ENCODE assay signal across 21 cellular contexts in the genomic region with DNA sequence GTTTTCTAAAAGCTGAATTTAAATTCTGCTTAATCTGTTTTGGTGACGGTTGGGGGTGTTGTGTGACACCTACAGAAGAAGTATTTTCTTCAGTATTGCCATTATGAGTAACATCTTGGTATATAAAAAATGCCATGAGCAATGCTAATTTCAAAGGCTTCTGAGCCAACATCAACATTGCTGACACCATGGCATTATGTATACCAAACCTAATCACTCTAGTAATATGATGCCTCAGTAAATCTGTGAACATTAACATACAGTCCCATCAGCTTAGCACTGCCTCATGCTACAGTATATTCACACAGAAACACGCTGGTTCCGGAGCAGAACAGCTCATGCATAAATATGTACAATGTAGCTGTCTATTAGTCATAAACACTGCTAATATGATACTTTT.
DNase-seq lines count a peak whose midpoint lies in the region; ATAC-seq and TF ChIP-seq lines count a peak whose summit lies in the region.
"Had no signal": no experiment of that assay in that cellular context is flagged by ENCODE, and none has a peak within 500 bp of the region (broad histone marks: within the 10 kb centered on the region; RNA-seq: fewer than 3 reads in every experiment).

No MANE protein-coding gene starts in this region.

- ATAC-seq in esophagus mucosa, result peak; percentile 71

- no peak overlapping the region for H3K4me3 Mint-ChIP-seq in MCF 10A (ENCODE audit: unreplicated experiment)
- peak overlapping the region; percentile 12 for H3K4me3 Mint-ChIP-seq in type B pancreatic cell
- H3K4me3 Mint-ChIP-seq: activated naive CD4-positive, alpha-beta T cell treated with anti-CD3 and anti-CD28 coated beads, Interleukin-2, amount 10 ng/mL, durations not matched to agents 7 days and 5 days; brain; CD4-positive, alpha-beta T cell; dendritic cell treated with granulocyte-macrophage colony-stimulating factor and Interleukin-4, amounts not matched to agents 40 ng/mL and 50 ng/mL, for 4 days had no signal

- H3K4me1 Mint-ChIP-seq in MCF 10A (ENCODE audit: insufficient read depth, unreplicated experiment) (no peaks in the 10 kb centered on the region), type B pancreatic cell (ENCODE audit: unreplicated experiment) (peaks cover 15% of the 10 kb centered on the region)
- H3K4me1 Mint-ChIP-seq: activated naive CD4-positive, alpha-beta T cell treated with anti-CD3 and anti-CD28 coated beads, Interleukin-2, amount 10 ng/mL, durations not matched to agents 7 days and 5 days had no signal

- H3K9me3 ChIP-seq in breast epithelium, result peaks cover 0 to 3% of the 10 kb centered on the region in 2 donors
- H3K9me3 ChIP-seq in uterus, result no peaks in the 10 kb centered on the region
- H3K9me3 ChIP-seq: SJCRH30 had no signal

- H3K4me1 ChIP-seq in breast epithelium (no peaks in the 10 kb centered on the region), uterus (no peaks in the 10 kb centered on the region)

- TF ChIP-seq CTCF in MCF 10A (IDR thresholded peaks at IDR 0.05; ENCODE audit: unreplicated experiment) (no peak), breast epithelium (IDR thresholded peaks at IDR 0.05) (no peak), type B pancreatic cell (conservative IDR thresholded peaks at IDR 0.05) (no peak), GM10248 (IDR thresholded peaks at IDR 0.05; ENCODE audit: control extremely low read depth, extremely low read depth, low read depth, missing control alignments) (no peak), uterus (IDR thresholded peaks at IDR 0.05) (no peak)

- no peak overlapping the region for H3K4me3 ChIP-seq in breast epithelium
- no peak overlapping the region for H3K4me3 ChIP-seq in uterus
- H3K4me3 ChIP-seq: SJCRH30 had no signal

- H3K9me3 Mint-ChIP-seq in MCF 10A (ENCODE audit: unreplicated experiment) (peaks cover under 1% of the 10 kb centered on the region), type B pancreatic cell (peaks cover 7% of the 10 kb centered on the region)
- H3K9me3 Mint-ChIP-seq: activated naive CD4-positive, alpha-beta T cell treated with anti-CD3 and anti-CD28 coated beads, Interleukin-2, amount 10 ng/mL, durations not matched to agents 7 days and 5 days; CD4-positive, alpha-beta T cell had no signal

- TF ChIP-seq POLR2A in breast epithelium (IDR thresholded peaks at IDR 0.05) (no peak), uterus (IDR thresholded peaks at IDR 0.05) (no peak)

- POLR2A ChIA-PET in MCF 10A (lab: Yijun Ruan, JAX) (interaction anchor here (0.6 to 1.7 kb wide), 3 partner anchors 9 to 293 kb away, joined by 3 to 4 read pairs (median 3); no protein-coding TSS in a partner anchor), GM10248 (lab: Yijun Ruan, JAX) (no interaction called here)

- H3K27me3 Mint-ChIP-seq in MCF 10A (ENCODE audit: insufficient read depth, unreplicated experiment) (no peaks in the 10 kb centered on the region), type B pancreatic cell (peaks cover 4% of the 10 kb centered on the region)
- H3K27me3 Mint-ChIP-seq: dendritic cell treated with granulocyte-macrophage colony-stimulating factor and Interleukin-4, amounts not matched to agents 40 ng/mL and 50 ng/mL, for 4 days had no signal

- H3K36me3 ChIP-seq in breast epithelium (no peaks in the 10 kb centered on the region), uterus (no peaks in the 10 kb centered on the region)
- H3K36me3 ChIP-seq: SJCRH30 had no signal

- BruUV-seq in MCF 10A (replicated peaks; lab: Mats Ljungman, UMichigan), result no TSS peak

- H3K36me3 Mint-ChIP-seq in MCF 10A (ENCODE audit: insufficient read depth, unreplicated experiment) (no peaks in the 10 kb centered on the region), type B pancreatic cell (no peaks in the 10 kb centered on the region)
- H3K36me3 Mint-ChIP-seq: activated naive CD4-positive, alpha-beta T cell treated with anti-CD3 and anti-CD28 coated beads, Interleukin-2, amount 10 ng/mL, durations not matched to agents 7 days and 5 days; brain had no signal

- CTCF ChIA-PET in MCF 10A (lab: Yijun Ruan, JAX), result interaction anchor here (0.6 to 1.6 kb wide), 4 partner anchors 19 to 286 kb away, joined by 3 to 10 read pairs (median 6); no protein-coding TSS in a partner anchor
- CTCF ChIA-PET in GM10248 (lab: Yijun Ruan, JAX), result interaction anchor here (1.4 to 1.8 kb wide), 2 partner anchors 9 to 17 kb away, joined by 4 read pairs; no protein-coding TSS in a partner anchor

- H3K27me3 ChIP-seq in breast epithelium (no peaks in the 10 kb centered on the region), uterus (no peaks in the 10 kb centered on the region)
- H3K27me3 ChIP-seq: SJCRH30 had no signal

- H3K27ac ChIP-seq in breast epithelium, result no peak overlapping the region
- no peak overlapping the region for H3K27ac ChIP-seq in uterus
- H3K27ac ChIP-seq: KMS-11, SJCRH30 had no signal

- DNase-seq in MCF 10A (ENCODE audit: unreplicated experiment), result peak; percentile 80
- DNase-seq in breast epithelium (ENCODE audit: low spot score in 2 of 2), result no peak
- DNase-seq in NCI-H748 (lab: John Stamatoyannopoulos, UW; ENCODE audit: unreplicated experiment), result peak; percentile 81
- no peak for DNase-seq in type B pancreatic cell (ENCODE audit: extremely low spot score, unreplicated experiment)
- no peak for DNase-seq in GM10248 (ENCODE audit: extremely low spot score)
- DNase-seq in T-helper 9 cell, result no peak
- DNase-seq in uterus, result no peak
- DNase-seq: activated CD4-positive, alpha-beta T cell treated with anti-CD3 and anti-CD28 coated beads for 4 hours; activated naive CD4-positive, alpha-beta T cell treated with anti-CD3 and anti-CD28 coated beads, Interleukin-2, amount 10 ng/mL, durations not matched to agents 7 days and 5 days; activated T-cell treated with anti-CD3 and anti-CD28 coated beads for 4 hours; CD4-positive, alpha-beta T cell; erythroblast; midbrain; NCI-H1694; stimulated activated CD4-positive, alpha-beta T cell treated with anti-CD3 and anti-CD28 coated beads, Interleukin-1b, Interleukin-23, amount 100 ng/mL, for 48 hours; T1000 had no signal

- no peak overlapping the region for H3K27ac Mint-ChIP-seq in MCF 10A (ENCODE audit: low read depth, unreplicated experiment)
- peak overlapping the region; percentile 53 for H3K27ac Mint-ChIP-seq in type B pancreatic cell
- H3K27ac Mint-ChIP-seq: activated naive CD4-positive, alpha-beta T cell treated with anti-CD3 and anti-CD28 coated beads, Interleukin-2, amount 10 ng/mL, durations not matched to agents 7 days and 5 days; brain; CD4-positive, alpha-beta T cell; dendritic cell treated with granulocyte-macrophage colony-stimulating factor and Interleukin-4, amounts not matched to agents 40 ng/mL and 50 ng/mL, for 4 days had no signal

- intact Hi-C loops in MCF 10A (cut with micrococcal nuclease), result no loop called here
- intact Hi-C loops in breast epithelium (cut with DNase I; ENCODE audit: low total_unique reads), result no loop called here
- intact Hi-C loops in uterus (cut with DNase I; ENCODE audit: low total_unique reads), result no loop called here

Comparison
In these comparisons a context has a peak if more than half of its experiments do, and no peak if none do; other contexts are left out.
1. DNase-seq: peak in MCF 10A (single experiment) and NCI-H748 (single experiment); none in breast epithelium (0 of 2), type B pancreatic cell (single experiment), GM10248 (single experiment), T-helper 9 cell (single experiment) and uterus (0 of 2).